In genomic region chr15:83285979-83286553, GRCh38 we compare ENCODE assay signal across 13 cellular contexts. TPM values are rescaled to one million over a fixed set of nuclear protein-coding genes. Genes with fewer than 3 reads are reported as not detected.
DNase-seq lines count a peak whose midpoint lies in the region; ATAC-seq and TF ChIP-seq lines count a peak whose summit lies in the region.
"Had no signal": no experiment of that assay in that cellular context is flagged by ENCODE, and none has a peak within 500 bp of the region (broad histone marks: within the 10 kb centered on the region; RNA-seq: fewer than 3 reads in every experiment).

No MANE protein-coding gene starts in this region.

- H3K9me3 ChIP-seq in GM23248 (ENCODE audit: low read depth): no peaks in the 10 kb centered on the region

- in situ Hi-C loops in GM23248 (cut with MboI): no loop called here

- no peaks in the 10 kb centered on the region for H3K36me3 ChIP-seq in GM23248 (ENCODE audit: low read depth)

- H3K9ac ChIP-seq in GM23248: peak overlapping the region; percentile 56
- H3K9ac ChIP-seq: KMS-11 had no signal

- H2AFZ ChIP-seq in GM23248: no peak overlapping the region

- peak overlapping the region; percentile 84 for H3K27ac ChIP-seq in GM23248
- H3K27ac ChIP-seq: KMS-11 had no signal

- peaks cover 32% of the 10 kb centered on the region for H3K79me2 ChIP-seq in GM23248 (ENCODE audit: insufficient read depth)

- WGBS in GM23248 (ENCODE audit: low coverage in 1 of 2, low lambda C conversion rate in 2 of 2, missing lambda C conversion rate in 2 of 2), 2 experiments: 46 to 48% methylated on average over 9 of the region's 9 CpGs

- no peaks in the 10 kb centered on the region for H4K20me1 ChIP-seq in GM23248 (ENCODE audit: insufficient read depth)

- H3K27me3 ChIP-seq in GM23248 (replicated peaks; ENCODE audit: insufficient read depth): no peaks in the 10 kb centered on the region

- no peak for ATAC-seq in HG03135 (IDR thresholded peaks at IDR 0.05; ENCODE audit: unreplicated experiment)

- H3K4me1 ChIP-seq in GM23248 (ENCODE audit: insufficient read depth): peaks cover 64% of the 10 kb centered on the region

- H3K9me2 ChIP-seq in GM23248 (ENCODE audit: insufficient read depth): no peaks in the 10 kb centered on the region

- H3F3A ChIP-seq in GM23248 (ENCODE audit: insufficient read depth): peaks cover 60% of the 10 kb centered on the region

- peak overlapping the region; percentile 56 for H3K4me2 ChIP-seq in GM23248 (ENCODE audit: unreplicated experiment)
- H3K4me2 ChIP-seq: KMS-11 had no signal

- DNase-seq in GM23248 (peak; percentile 89), SW480 (ENCODE audit: low spot score) (peak; percentile 71), fibroblast of villous mesenchyme (ENCODE audit: low read depth) (peak; percentile 85), skeletal muscle cell (ENCODE audit: low read depth) (peak; percentile 56), D341Med (ENCODE audit: low spot score) (no peak), cerebellar cortex (ENCODE audit: low spot score) (no peak)
- no peak for DNase-seq in stimulated activated naive CD4-positive, alpha-beta T cell treated with Interleukin-2 at 50 U/mL for 16 hours (lab: John Stamatoyannopoulos, UW)
- DNase-seq: activated B cell treated with CpG ODN at 0.5 μM for 24 hours; activated gamma-delta T cell treated with Interleukin-2 at 50 U/mL for 16 hours; stimulated activated CD4-positive, alpha-beta T cell treated with anti-CD3 and anti-CD28 coated beads, Interleukin-4, amount 100 ng/mL, for 1 hour had no signal

- H3K4me3 ChIP-seq in GM23248 (peak overlapping the region; percentile 20; the same call in 1 of the 2 replicates), fibroblast of villous mesenchyme (ENCODE audit: low read depth, low read length) (no peak overlapping the region), skeletal muscle cell (ENCODE audit: low read depth, low read length) (no peak overlapping the region)

- TF ChIP-seq CTCF in fibroblast of villous mesenchyme (IDR thresholded peaks at IDR 0.05; ENCODE audit: insufficient read depth, low read depth, low read length): no peak

RNA-seq across cellular contexts. Expression of gene BNC1, which starts 1.6 kb away (rescaled TPM):
- 7.5 and 8.7 TPM in 2 replicates for total RNA-seq in GM23248 (2014; rRNA removed; shearing (Covaris generic))
- 4.1 and 4.3 TPM in 2 replicates for polyA plus RNA-seq in GM23248 (2016; fragmentation: Nextera tagmentation; extraction: Ambion mirVana)
- 5.2 and 6.9 TPM in 2 replicates for total RNA-seq in fibroblast of villous mesenchyme
- total RNA-seq: activated B cell treated with CpG ODN at 0.5 μM for 24 hours, mononuclear cell had no signal

Comparison
In these comparisons a context has a peak if more than half of its experiments do, and no peak if none do; other contexts are left out.
1. DNase-seq: peak in GM23248 (single experiment), SW480 (single experiment), fibroblast of villous mesenchyme (single experiment) and skeletal muscle cell (single experiment); none in stimulated activated naive CD4-positive, alpha-beta T cell treated with Interleukin-2 at 50 U/mL for 16 hours (single experiment), D341Med (single experiment) and cerebellar cortex (single experiment).